10 cellular contexts compared by ENCODE assay signal in the genomic region with DNA sequence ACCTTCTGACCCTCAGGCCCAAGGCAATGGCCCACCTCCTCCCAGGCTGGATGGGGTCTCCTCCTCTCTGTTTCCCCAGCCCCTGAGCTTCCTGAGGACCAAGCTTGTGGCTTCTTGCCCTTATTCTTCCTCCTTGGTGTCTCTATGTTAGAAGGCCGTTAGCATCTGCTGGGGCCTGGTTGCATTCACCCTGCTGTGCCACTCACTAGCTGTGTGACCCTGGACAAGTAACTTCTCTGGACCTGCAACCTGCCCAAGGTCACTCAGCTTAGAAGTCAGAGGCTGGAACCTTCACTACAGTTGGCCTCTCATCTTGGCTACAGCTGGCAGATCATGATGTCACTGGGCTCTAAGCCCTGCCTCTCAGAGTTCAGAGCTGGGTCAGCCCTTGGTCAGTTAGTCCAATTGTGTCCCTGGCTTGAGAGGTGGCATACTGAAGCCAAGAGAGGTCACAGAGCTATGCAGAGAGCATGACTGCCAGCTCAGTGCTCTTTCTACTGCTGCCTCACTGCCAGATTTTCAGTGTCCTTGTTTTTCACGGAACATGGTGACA. TPM values are rescaled to one million over a fixed set of nuclear protein-coding genes. Genes with fewer than 3 reads are reported as not detected.
DNase-seq lines count a peak whose midpoint lies in the region; TF ChIP-seq lines count a peak whose summit lies in the region.
"Had no signal": no experiment of that assay in that cellular context is flagged by ENCODE, and none has a peak within 500 bp of the region (broad histone marks: within the 10 kb centered on the region; RNA-seq: fewer than 3 reads in every experiment).

No MANE protein-coding gene starts in this region.

- H3K27ac ChIP-seq in colonic mucosa: peak overlapping the region; percentile 88
- peak overlapping the region; percentile 88 to 95 for H3K27ac ChIP-seq in mucosa of rectum (ENCODE audit: low read depth in 2 of 2, low read length in 2 of 2)
- H3K27ac ChIP-seq in uterus: peak overlapping the region; percentile 95 to 97

- intact Hi-C loops in colonic mucosa (cut with DNase I): no loop called here
- intact Hi-C loops in uterus (cut with DNase I; ENCODE audit: low total_unique reads): no loop called here

- H3K9ac ChIP-seq in colonic mucosa (ENCODE audit: low read depth in 2 of 2, low read length in 2 of 2): peak overlapping the region; percentile 29 to 41
- H3K9ac ChIP-seq in mucosa of rectum (ENCODE audit: low read depth in 1 of 2, low read length in 2 of 2): no peak overlapping the region

- no peak for DNase-seq in activated naive CD4-positive, alpha-beta T cell treated with Interleukin-2 at 50 U/mL for 16 hours
- peak; percentile 28 for DNase-seq in colonic mucosa
- peak; percentile 46 to 48 for DNase-seq in uterus
- no peak for DNase-seq in NCI-H187 treated with DMSO at 0.1 percent for 48 hours (lab: John Stamatoyannopoulos, UW)
- DNase-seq in GM10248 (ENCODE audit: extremely low spot score): no peak
- no peak for DNase-seq in NCI-H1930 (lab: John Stamatoyannopoulos, UW)
- DNase-seq: Calu3; effector CD8-positive, alpha-beta T cell had no signal

- no peaks in the 10 kb centered on the region for H3K27me3 ChIP-seq in colonic mucosa
- no peaks in the 10 kb centered on the region for H3K27me3 ChIP-seq in mucosa of rectum (ENCODE audit: control insufficient read depth in 2 of 2, insufficient read depth in 2 of 2, low read length in 2 of 2)
- no peaks in the 10 kb centered on the region for H3K27me3 ChIP-seq in uterus

- H3K27ac Mint-ChIP-seq in activated naive CD4-positive, alpha-beta T cell treated with anti-CD3 and anti-CD28 coated beads, Interleukin-2, amount 50 U/mL, for 24 hours: peak overlapping the region; percentile 95

- no peaks in the 10 kb centered on the region for H3K27me3 Mint-ChIP-seq in activated naive CD4-positive, alpha-beta T cell treated with anti-CD3 and anti-CD28 coated beads, Interleukin-2, amount 50 U/mL, for 24 hours

- TF ChIP-seq POLR2A in uterus (IDR thresholded peaks at IDR 0.05): no peak

- POLR2A ChIA-PET in GM10248 (lab: Yijun Ruan, JAX): no interaction called here

- H3K9me3 ChIP-seq in colonic mucosa: no peaks in the 10 kb centered on the region
- no peaks in the 10 kb centered on the region for H3K9me3 ChIP-seq in mucosa of rectum (ENCODE audit: control insufficient read depth in 2 of 2, low read length in 2 of 2)
- no peaks in the 10 kb centered on the region for H3K9me3 ChIP-seq in uterus

- H3K4me3 ChIP-seq in colonic mucosa (no peak overlapping the region), mucosa of rectum (ENCODE audit: low read length in 2 of 2) (no peak overlapping the region), uterus (no peak overlapping the region)

- no peak for TF ChIP-seq CTCF in colonic mucosa (IDR thresholded peaks at IDR 0.05)
- TF ChIP-seq CTCF in uterus (IDR thresholded peaks at IDR 0.05): no peak
- no peak for TF ChIP-seq CTCF in GM10248 (IDR thresholded peaks at IDR 0.05; ENCODE audit: control extremely low read depth, extremely low read depth, low read depth, missing control alignments)

- no peaks in the 10 kb centered on the region for H3K9me3 Mint-ChIP-seq in activated naive CD4-positive, alpha-beta T cell treated with anti-CD3 and anti-CD28 coated beads, Interleukin-2, amount 50 U/mL, for 24 hours

- CTCF ChIA-PET in GM10248 (lab: Yijun Ruan, JAX): interaction anchor here (1.1 to 3.5 kb wide), 4 partner anchors 10 to 91 kb away, joined by 4 to 15 read pairs (median 10); no protein-coding TSS in a partner anchor

- peaks cover 70% of the 10 kb centered on the region for H3K4me1 Mint-ChIP-seq in activated naive CD4-positive, alpha-beta T cell treated with anti-CD3 and anti-CD28 coated beads, Interleukin-2, amount 50 U/mL, for 24 hours

- H3K4me1 ChIP-seq in colonic mucosa: peaks cover 11% of the 10 kb centered on the region
- H3K4me1 ChIP-seq in mucosa of rectum (ENCODE audit: control insufficient read depth in 2 of 2, insufficient read depth in 2 of 2, low read length in 2 of 2): peaks cover 26 to 29% of the 10 kb centered on the region in 2 donors
- peaks cover 2 to 14% of the 10 kb centered on the region in 2 donors for H3K4me1 ChIP-seq in uterus

- H3K36me3 Mint-ChIP-seq in activated naive CD4-positive, alpha-beta T cell treated with anti-CD3 and anti-CD28 coated beads, Interleukin-2, amount 50 U/mL, for 24 hours: no peaks in the 10 kb centered on the region

- peak overlapping the region; percentile 64 for H3K4me3 Mint-ChIP-seq in activated naive CD4-positive, alpha-beta T cell treated with anti-CD3 and anti-CD28 coated beads, Interleukin-2, amount 50 U/mL, for 24 hours

- H3K36me3 ChIP-seq in colonic mucosa (no peaks in the 10 kb centered on the region), mucosa of rectum (ENCODE audit: control insufficient read depth in 2 of 2, insufficient read depth in 2 of 2, low read length in 2 of 2) (no peaks in the 10 kb centered on the region), uterus (no peaks in the 10 kb centered on the region)

RNA-seq across cellular contexts. Expression of a gene that starts 3.0 kb away (rescaled TPM):
- total RNA-seq in colonic mucosa (100 to 1,000 TPM; 239 to 320 TPM), uterus (100 to 1,000 TPM in 1 of 4 donors, 10 to 100 TPM in 1, under 1 TPM in 2; 0.69 to 152 (median 17.4) TPM)

RNA-seq across cellular contexts. Expression of a gene that starts 14.2 kb away (rescaled TPM):
- total RNA-seq in colonic mucosa (100 to 1,000 TPM; 251 to 359 TPM), uterus (10 to 100 TPM in 2 of 4 donors, under 1 TPM in 1, not detected in 1; 0.48 to 51.9 (median 51.2) TPM)
- total RNA-seq: Calu3 had no signal

RNA-seq across cellular contexts. Expression of a gene that starts 21.1 kb away (rescaled TPM):
- total RNA-seq in colonic mucosa (10 to 100 TPM; 19.0 to 21.2 TPM), uterus (10 to 100 TPM in 1 of 4 donors, 1 to 10 TPM in 1, not detected in 2; 6.2 to 16.6 TPM)
- total RNA-seq: Calu3 had no signal

RNA-seq across cellular contexts. Expression of a gene that starts 22.0 kb away (rescaled TPM):
- 1 to 10 TPM; 3.6 to 4.0 TPM for total RNA-seq in colonic mucosa
- not detected for total RNA-seq in uterus
- total RNA-seq: Calu3 had no signal

RNA-seq across cellular contexts. Expression of a gene that starts 27.1 kb away (rescaled TPM):
- 10 to 100 TPM in 1 of 2 donors, 1 to 10 TPM in 1; 5.5 to 10.2 TPM for total RNA-seq in colonic mucosa
- 10 to 100 TPM in 1 of 4 donors, not detected in 3; 13.8 TPM for total RNA-seq in uterus
- total RNA-seq: Calu3 had no signal

Comparison
In these comparisons a context has a peak if more than half of its experiments do, and no peak if none do; other contexts are left out.
1. DNase-seq: peak in colonic mucosa (single experiment) and uterus (2 of 2); none in activated naive CD4-positive, alpha-beta T cell treated with Interleukin-2 at 50 U/mL for 16 hours (single experiment), NCI-H187 treated with DMSO at 0.1 percent for 48 hours (single experiment), GM10248 (single experiment) and NCI-H1930 (0 of 2).
2. H3K9ac ChIP-seq: peak in colonic mucosa (2 of 2); none in mucosa of rectum (0 of 2).
3. RNA of a gene that starts 14.2 kb away (total RNA-seq): 251 to 359 TPM in colonic mucosa; 0.48 to 51.9 TPM in uterus; every median in the first group is over 4 times any median in the second.
4. Peak in every context shown above with its lines, with median percentiles within 50 percentile points of each other: H3K27ac ChIP-seq.